ENCODE assay signal across 7 cellular contexts in the genomic region with DNA sequence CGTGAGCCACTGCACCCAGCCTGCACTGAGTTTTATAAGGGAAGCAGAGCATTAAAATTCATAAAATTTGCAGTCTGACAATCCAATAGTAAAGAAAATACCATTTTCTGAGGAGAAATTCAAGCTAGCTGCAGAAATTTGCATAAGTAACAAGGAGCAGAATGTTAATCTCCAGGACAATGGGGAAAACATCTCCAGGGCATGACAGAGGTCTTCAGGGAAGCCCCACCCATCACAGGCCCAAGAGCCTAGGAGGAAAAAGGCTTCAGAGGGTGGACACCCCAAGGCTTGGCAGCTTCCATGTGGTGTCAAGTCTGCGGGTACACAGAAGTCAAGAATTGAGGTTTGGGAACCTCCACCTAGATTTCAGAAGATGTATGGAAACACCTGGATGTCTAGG.
"Had no signal": no experiment of that assay in that cellular context is flagged by ENCODE, and none has a peak within 500 bp of the region (broad histone marks: within the 10 kb centered on the region; RNA-seq: fewer than 3 reads in every experiment).

No MANE protein-coding gene starts in this region.

- H3K27ac Mint-ChIP-seq: HFFc6 had no signal

- DNase-seq: GM23248, GOT3, H7, H9, HCEC 1CT, HFFc6 had no signal

- H3K27ac ChIP-seq: GM23248 had no signal

- H2AFZ ChIP-seq: GM23248 had no signal

- H3K9ac ChIP-seq: GM23248 had no signal

- H3K4me3 Mint-ChIP-seq: H9, HFFc6 had no signal

- ATAC-seq: HCT116 had no signal

- H3K9me3 Mint-ChIP-seq: HFFc6 had no signal

- H3K4me3 ChIP-seq: GM23248 had no signal
